ENCODE assay signal across 16 cellular contexts in the genomic region with DNA sequence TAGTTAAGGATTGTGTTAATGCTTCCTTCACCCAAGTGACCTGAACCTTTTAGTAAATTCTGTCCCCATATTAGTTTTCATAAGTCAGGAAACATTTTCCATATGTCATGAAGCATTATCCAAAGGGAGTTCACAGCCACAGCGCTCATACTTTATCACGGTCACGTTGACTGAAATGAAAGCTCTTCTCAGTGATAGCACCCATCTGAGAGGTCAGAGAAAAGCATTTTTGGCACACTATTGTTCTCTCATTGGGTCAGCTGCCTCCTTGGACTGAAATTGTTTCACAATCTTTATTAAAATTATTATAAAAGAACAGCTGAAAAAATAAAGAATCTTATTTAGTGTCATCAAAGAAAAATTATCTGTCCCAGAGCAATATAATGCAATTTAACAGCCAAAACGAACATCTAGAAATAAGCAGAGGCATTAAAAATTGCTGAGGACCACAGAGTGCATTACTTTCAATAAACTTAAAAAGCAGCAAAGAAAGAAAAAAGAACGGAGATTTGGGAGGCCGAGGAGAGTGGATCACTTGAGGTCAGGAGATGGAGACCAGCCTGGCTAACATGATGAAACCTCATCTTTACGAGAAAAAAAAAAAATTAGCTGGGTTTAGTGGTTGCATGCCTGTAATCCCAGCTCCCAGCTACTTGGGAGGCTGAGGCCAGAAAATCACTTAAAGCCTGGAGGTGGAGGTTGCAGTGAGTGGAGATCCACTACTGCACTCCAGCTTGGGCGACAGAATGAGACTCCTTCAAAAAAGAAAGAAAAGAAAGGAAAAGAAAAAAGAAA.
DNase-seq lines count a peak whose midpoint lies in the region; ATAC-seq and TF ChIP-seq lines count a peak whose summit lies in the region.
"Had no signal": no experiment of that assay in that cellular context is flagged by ENCODE, and none has a peak within 500 bp of the region (broad histone marks: within the 10 kb centered on the region; RNA-seq: fewer than 3 reads in every experiment).

No MANE protein-coding gene starts in this region.

- peaks cover 6% of the 10 kb centered on the region for H3K4me1 Mint-ChIP-seq in mesothelial cell of epicardium
- H3K4me1 Mint-ChIP-seq in activated CD8-positive, alpha-beta memory T cell treated with anti-CD3 and anti-CD28 coated beads, Interleukin-2, amount 10 ng/mL, durations not matched to agents 7 days and 5 days = no peaks in the 10 kb centered on the region

- no peaks in the 10 kb centered on the region for H3K27me3 Mint-ChIP-seq in mesothelial cell of epicardium (ENCODE audit: low read depth)
- H3K27me3 Mint-ChIP-seq in activated CD8-positive, alpha-beta memory T cell treated with anti-CD3 and anti-CD28 coated beads, Interleukin-2, amount 10 ng/mL, durations not matched to agents 7 days and 5 days = no peaks in the 10 kb centered on the region

- in situ Hi-C loops in gastrocnemius medialis (cut with MboI; ENCODE audit: low sequenced_read_pairs in 4 of 4) = no loop called here

- H3K36me3 ChIP-seq in gastrocnemius medialis = no peaks in the 10 kb centered on the region
- H3K36me3 ChIP-seq: BLaER1 treated with 17β-estradiol and CSF1 and Interleukin-3, amounts not matched to agents 10 nM and 100 nM; Peyer's patch had no signal

- DNase-seq in H4 (ENCODE audit: low spot score) = peak; percentile 56
- peak; percentile 20 for DNase-seq in choroid plexus epithelial cell (ENCODE audit: low read depth)
- no peak for DNase-seq in mesothelial cell of epicardium (ENCODE audit: low spot score in 2 of 2, unreplicated experiment in 2 of 2)
- no peak for DNase-seq in COLO668 (lab: John Stamatoyannopoulos, UW; ENCODE audit: unreplicated experiment)
- no peak for DNase-seq in gastrocnemius medialis
- DNase-seq in activated CD8-positive, alpha-beta memory T cell treated with anti-CD3 and anti-CD28 coated beads, Interleukin-2, amount 10 ng/mL, durations not matched to agents 7 days and 5 days = no peak
- DNase-seq: GDM1, MM.1S, NCI-H1105, NCI-H187 treated with DMSO at 0.1 percent for 48 hours, NCI-H82, Peyer's patch, Right ventricle myocardium superior had no signal

- no peak for TF ChIP-seq CTCF in choroid plexus epithelial cell (conservative IDR thresholded peaks at IDR 0.05; ENCODE audit: low read depth, low read length)
- TF ChIP-seq CTCF in mesothelial cell of epicardium (IDR thresholded peaks at IDR 0.05; ENCODE audit: unreplicated experiment) = no peak
- TF ChIP-seq CTCF in gastrocnemius medialis (IDR thresholded peaks at IDR 0.05 in 4 of 5, conservative IDR thresholded peaks at IDR 0.05 in 1 of 5) = no peak

- no peak overlapping the region for H3K4me3 Mint-ChIP-seq in mesothelial cell of epicardium
- H3K4me3 Mint-ChIP-seq in activated CD8-positive, alpha-beta memory T cell treated with anti-CD3 and anti-CD28 coated beads, Interleukin-2, amount 10 ng/mL, durations not matched to agents 7 days and 5 days = no peak overlapping the region

- no peak overlapping the region for H3K27ac ChIP-seq in gastrocnemius medialis
- H3K27ac ChIP-seq: BLaER1 treated with 17β-estradiol and CSF1 and Interleukin-3, amounts not matched to agents 10 nM and 100 nM; KMS-11; Peyer's patch had no signal

- ATAC-seq in gastrocnemius medialis (no peak), HG02623 (IDR thresholded peaks at IDR 0.05; ENCODE audit: unreplicated experiment) (no peak)
- ATAC-seq in activated CD8-positive, alpha-beta memory T cell treated with anti-CD3 and anti-CD28 coated beads, Interleukin-2, amount 10 ng/mL, durations not matched to agents 7 days and 5 days = no peak

- no peak overlapping the region for H3K4me3 ChIP-seq in choroid plexus epithelial cell (ENCODE audit: low read depth, low read length)
- H3K4me3 ChIP-seq in gastrocnemius medialis = no peak overlapping the region
- H3K4me3 ChIP-seq: BLaER1 treated with 17β-estradiol and CSF1 and Interleukin-3, amounts not matched to agents 10 nM and 100 nM; Peyer's patch had no signal

- H3K27me3 ChIP-seq in gastrocnemius medialis = no peaks in the 10 kb centered on the region
- H3K27me3 ChIP-seq: BLaER1 treated with 17β-estradiol and CSF1 and Interleukin-3, amounts not matched to agents 10 nM and 100 nM; Peyer's patch had no signal

- H3K27ac Mint-ChIP-seq in mesothelial cell of epicardium = peak overlapping the region; percentile 61
- no peak overlapping the region for H3K27ac Mint-ChIP-seq in activated CD8-positive, alpha-beta memory T cell treated with anti-CD3 and anti-CD28 coated beads, Interleukin-2, amount 10 ng/mL, durations not matched to agents 7 days and 5 days

- no peak for TF ChIP-seq POLR2A in gastrocnemius medialis (IDR thresholded peaks at IDR 0.05)

- peaks cover 3% of the 10 kb centered on the region for H3K36me3 Mint-ChIP-seq in mesothelial cell of epicardium
- H3K36me3 Mint-ChIP-seq in activated CD8-positive, alpha-beta memory T cell treated with anti-CD3 and anti-CD28 coated beads, Interleukin-2, amount 10 ng/mL, durations not matched to agents 7 days and 5 days = no peaks in the 10 kb centered on the region

- peaks cover 12% of the 10 kb centered on the region for H3K9me3 Mint-ChIP-seq in mesothelial cell of epicardium
- no peaks in the 10 kb centered on the region for H3K9me3 Mint-ChIP-seq in activated CD8-positive, alpha-beta memory T cell treated with anti-CD3 and anti-CD28 coated beads, Interleukin-2, amount 10 ng/mL, durations not matched to agents 7 days and 5 days (ENCODE audit: low read depth)

- H3K9me3 ChIP-seq in gastrocnemius medialis = no peaks in the 10 kb centered on the region
- H3K9me3 ChIP-seq: Peyer's patch had no signal

- CTCF ChIA-PET in activated CD8-positive, alpha-beta memory T cell treated with anti-CD3 and anti-CD28 coated beads, Interleukin-2, amount 10 ng/mL, durations not matched to agents 7 days and 5 days (lab: Charles Lee) = no interaction called here

- intact Hi-C loops in gastrocnemius medialis (cut with DNase I; ENCODE audit: low total_unique reads) = no loop called here

- no peaks in the 10 kb centered on the region for H3K4me1 ChIP-seq in gastrocnemius medialis
- H3K4me1 ChIP-seq: BLaER1 treated with 17β-estradiol and CSF1 and Interleukin-3, amounts not matched to agents 10 nM and 100 nM; Peyer's patch had no signal

Comparison
In these comparisons a context has a peak if more than half of its experiments do, and no peak if none do; other contexts are left out.
1. DNase-seq: peak in H4 (single experiment) and choroid plexus epithelial cell (single experiment); none in mesothelial cell of epicardium (0 of 2), COLO668 (single experiment), gastrocnemius medialis (0 of 2) and activated CD8-positive, alpha-beta memory T cell treated with anti-CD3 and anti-CD28 coated beads, Interleukin-2, amount 10 ng/mL, durations not matched to agents 7 days and 5 days (single experiment).